Comparison of ENCODE assay signal across 8 cellular contexts in the genomic region with DNA sequence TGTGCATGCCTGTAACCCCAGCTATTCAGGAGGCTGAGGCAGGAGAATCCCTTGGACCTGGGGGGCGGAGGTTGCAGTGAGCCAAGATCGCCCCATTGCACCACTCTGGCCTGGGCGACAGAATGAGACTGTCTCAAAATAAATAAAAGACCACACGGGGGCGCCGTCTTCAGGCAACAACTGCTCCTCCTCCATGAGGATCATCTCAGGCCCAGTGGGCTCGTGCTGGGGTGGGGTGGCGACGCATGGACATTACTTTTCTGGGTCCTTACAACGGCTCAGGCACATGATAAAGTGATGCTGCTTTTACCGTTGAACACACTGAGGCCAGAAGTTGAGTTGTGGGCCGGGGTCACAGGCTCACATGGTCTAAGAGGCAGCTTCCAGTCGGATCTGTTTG. TPM values are rescaled to one million over a fixed set of nuclear protein-coding genes. Genes with fewer than 3 reads are reported as not detected.
DNase-seq lines count a peak whose midpoint lies in the region; ATAC-seq lines count a peak whose summit lies in the region.

No MANE protein-coding gene starts in this region.

- POLR2A ChIA-PET in activated CD4-positive, alpha-beta T cell treated with anti-CD3 and anti-CD28 coated beads, Interleukin-2, amount 10 ng/mL, durations not matched to agents 7 days and 5 days (lab: Charles Lee) = no interaction called here

- H3K4me1 Mint-ChIP-seq in activated CD4-positive, alpha-beta T cell treated with anti-CD3 and anti-CD28 coated beads, Interleukin-2, amount 10 ng/mL, durations not matched to agents 7 days and 5 days = peaks cover 42% of the 10 kb centered on the region

- no peak overlapping the region for H3K27ac Mint-ChIP-seq in activated CD4-positive, alpha-beta T cell treated with anti-CD3 and anti-CD28 coated beads, Interleukin-2, amount 10 ng/mL, durations not matched to agents 7 days and 5 days

- H3K36me3 Mint-ChIP-seq in activated CD4-positive, alpha-beta T cell treated with anti-CD3 and anti-CD28 coated beads, Interleukin-2, amount 10 ng/mL, durations not matched to agents 7 days and 5 days (ENCODE audit: low read depth) = no peaks in the 10 kb centered on the region

- no peaks in the 10 kb centered on the region for H3K9me3 Mint-ChIP-seq in activated CD4-positive, alpha-beta T cell treated with anti-CD3 and anti-CD28 coated beads, Interleukin-2, amount 10 ng/mL, durations not matched to agents 7 days and 5 days

- CTCF ChIA-PET in activated CD4-positive, alpha-beta T cell treated with anti-CD3 and anti-CD28 coated beads, Interleukin-2, amount 10 ng/mL, durations not matched to agents 7 days and 5 days (lab: Charles Lee) = interaction anchor here (0.6 to 4.9 kb wide), 6 partner anchors 9 to 106 kb away, joined by 3 to 32 read pairs (median 4); no protein-coding TSS in a partner anchor

- no peak overlapping the region for H3K4me3 Mint-ChIP-seq in activated CD4-positive, alpha-beta T cell treated with anti-CD3 and anti-CD28 coated beads, Interleukin-2, amount 10 ng/mL, durations not matched to agents 7 days and 5 days

- peaks cover 21% of the 10 kb centered on the region for H3K27me3 Mint-ChIP-seq in activated CD4-positive, alpha-beta T cell treated with anti-CD3 and anti-CD28 coated beads, Interleukin-2, amount 10 ng/mL, durations not matched to agents 7 days and 5 days

- no peak for ATAC-seq in HG03108 (IDR thresholded peaks at IDR 0.05; ENCODE audit: unreplicated experiment)

- DNase-seq in NCI-H2081 (lab: John Stamatoyannopoulos, UW) (peak; percentile 4 to 22), NCI-H2081 treated with DMSO at 0.1 percent for 48 hours (lab: John Stamatoyannopoulos, UW) (no peak), LoVo (ENCODE audit: low spot score) (peak; percentile 22), glomerular visceral epithelial cell (ENCODE audit: extremely low spot score) (peak; percentile 19), NCI-H1048 (lab: John Stamatoyannopoulos, UW) (no peak)
- peak; percentile 70 for DNase-seq in activated CD4-positive, alpha-beta T cell treated with anti-CD3 and anti-CD28 coated beads, Interleukin-2, amount 10 ng/mL, durations not matched to agents 7 days and 5 days
- peak; percentile 24 to 29 for DNase-seq in stimulated activated CD8-positive, alpha-beta memory T cell treated with anti-CD3 and anti-CD28 coated beads, Interleukin-2, amount 100 ng/mL, for 48 hours (ENCODE audit: low read depth in 2 of 2)

RNA-seq across cellular contexts. Expression of a gene that starts 56.2 kb away (rescaled TPM):
- 10 to 100 TPM; 76.9 TPM for total RNA-seq in activated CD4-positive, alpha-beta T cell treated with anti-CD3 and anti-CD28 coated beads, Interleukin-2, amount 10 ng/mL, durations not matched to agents 7 days and 5 days

RNA-seq across cellular contexts. Expression of a gene that starts 56.3 kb away (rescaled TPM):
- total RNA-seq in activated CD4-positive, alpha-beta T cell treated with anti-CD3 and anti-CD28 coated beads, Interleukin-2, amount 10 ng/mL, durations not matched to agents 7 days and 5 days = 10 to 100 TPM; 25.9 to 28.6 TPM

Comparison
In these comparisons a context has a peak if more than half of its experiments do, and no peak if none do; other contexts are left out.
1. DNase-seq: peak in NCI-H2081 (2 of 2), LoVo (single experiment), activated CD4-positive, alpha-beta T cell treated with anti-CD3 and anti-CD28 coated beads, Interleukin-2, amount 10 ng/mL, durations not matched to agents 7 days and 5 days (single experiment), glomerular visceral epithelial cell (single experiment) and stimulated activated CD8-positive, alpha-beta memory T cell treated with anti-CD3 and anti-CD28 coated beads, Interleukin-2, amount 100 ng/mL, for 48 hours (2 of 2); none in NCI-H2081 treated with DMSO at 0.1 percent for 48 hours (single experiment) and NCI-H1048 (single experiment).